Comparison of ENCODE assay signal across 16 cellular contexts in the genomic region with DNA sequence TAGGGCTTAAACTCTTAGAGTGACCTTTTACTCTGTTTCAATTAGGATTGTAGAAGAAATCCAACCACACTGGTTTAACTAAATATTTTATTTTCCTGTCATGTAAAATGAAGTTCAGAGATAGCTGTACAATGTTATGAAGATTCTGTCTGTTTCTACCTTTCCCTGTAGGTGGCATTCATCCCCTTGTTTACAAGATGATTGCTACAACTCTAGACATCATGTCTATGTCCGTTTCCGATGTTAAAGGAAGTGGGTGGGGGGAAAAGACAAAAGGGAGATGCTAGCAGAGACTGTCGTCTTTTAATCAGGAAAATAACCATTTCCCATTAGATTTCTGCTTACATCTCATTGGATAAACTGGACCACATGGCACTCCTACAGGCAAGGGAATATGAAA. TPM values are rescaled to one million over a fixed set of nuclear protein-coding genes. Genes with fewer than 3 reads are reported as not detected.
DNase-seq lines count a peak whose midpoint lies in the region; ATAC-seq and TF ChIP-seq lines count a peak whose summit lies in the region.
"Had no signal": no experiment of that assay in that cellular context is flagged by ENCODE, and none has a peak within 500 bp of the region (broad histone marks: within the 10 kb centered on the region; RNA-seq: fewer than 3 reads in every experiment).

No MANE protein-coding gene starts in this region.

- H3K36me3 ChIP-seq in mammary epithelial cell (ENCODE audit: insufficient read depth, low read length) (no peaks in the 10 kb centered on the region), breast epithelium (no peaks in the 10 kb centered on the region), SK-N-MC (ENCODE audit: insufficient read depth, low read length) (no peaks in the 10 kb centered on the region)
- H3K36me3 ChIP-seq: lower lobe of right lung, SJCRH30 had no signal

- H3K4me1 ChIP-seq in mammary epithelial cell (ENCODE audit: insufficient read depth, low read length) (no peaks in the 10 kb centered on the region), breast epithelium (no peaks in the 10 kb centered on the region)
- H3K4me1 ChIP-seq: lower lobe of right lung, SJCRH30 had no signal

- DNase-seq in mammary epithelial cell = no peak
- no peak for DNase-seq in breast epithelium (ENCODE audit: low spot score in 2 of 2)
- peak; percentile 11 for DNase-seq in LHCN-M2 (ENCODE audit: low read depth)
- peak; percentile 16 for DNase-seq in SK-N-MC (ENCODE audit: low read depth, low spot score)
- peak; percentile 12 for DNase-seq in superior temporal gyrus (ENCODE audit: extremely low spot score)
- DNase-seq: activated CD4-positive, alpha-beta T cell treated with anti-CD3 and anti-CD28 coated beads for 48 hours; endodermal cell; GDM1; head of caudate nucleus; lower lobe of right lung; SJCRH30 had no signal

- TF ChIP-seq CTCF in mammary epithelial cell (conservative IDR thresholded peaks at IDR 0.05 in 1 of 2, IDR thresholded peaks at IDR 0.05 in 1 of 2; ENCODE audit: extremely low read depth in 1 of 2, insufficient read depth in 1 of 2, low read depth in 1 of 2, low read length in 2 of 2) (peak; percentile 11 to 38), breast epithelium (IDR thresholded peaks at IDR 0.05) (no peak)

- no TSS peak for BruUV-seq in mammary epithelial cell (replicated peaks; lab: Mats Ljungman, UMichigan)

- 36% methylated on average over 3 of the region's 3 CpGs for WGBS in mammary epithelial cell (ENCODE audit: low coverage, missing lambda C conversion rate)

- H3K4me2 ChIP-seq in mammary epithelial cell (ENCODE audit: insufficient read depth, low read depth, low read length) = no peak overlapping the region

- H3K79me2 ChIP-seq in mammary epithelial cell (ENCODE audit: insufficient read depth, low read length) = no peaks in the 10 kb centered on the region

- intact Hi-C loops in mammary epithelial cell (cut with micrococcal nuclease) = no loop called here
- intact Hi-C loops in breast epithelium (cut with DNase I; ENCODE audit: low total_unique reads) = no loop called here

- no peaks in the 10 kb centered on the region for H3K27me3 ChIP-seq in mammary epithelial cell (ENCODE audit: insufficient read depth, low read length)
- no peaks in the 10 kb centered on the region for H3K27me3 ChIP-seq in breast epithelium
- H3K27me3 ChIP-seq: SJCRH30 had no signal

- in situ Hi-C loops in mammary epithelial cell (cut with MboI; ENCODE audit: low sequenced_read_pairs in 2 of 2) = no loop called here

- TF ChIP-seq POLR2A in breast epithelium (IDR thresholded peaks at IDR 0.05) = no peak

- ATAC-seq in GM18861 (IDR thresholded peaks at IDR 0.05; ENCODE audit: unreplicated experiment) (no peak), GM21367 (IDR thresholded peaks at IDR 0.05; ENCODE audit: unreplicated experiment) (no peak), GM18511 (IDR thresholded peaks at IDR 0.05; ENCODE audit: unreplicated experiment) (no peak)
- ATAC-seq: activated T-helper 17 cell treated with anti-CD3 and anti-CD28 coated beads, Interleukin-2, amount 50 U/mL, for 72 hours; K562; lower lobe of right lung had no signal

- no peak overlapping the region for H2AFZ ChIP-seq in mammary epithelial cell (ENCODE audit: low read depth, low read length)

- dilution Hi-C loops in mammary epithelial cell (cut with HindIII; ENCODE audit: low sequenced_read_pairs) = no loop called here

- CTCF ChIA-PET in mammary epithelial cell (lab: Charles Lee; ENCODE audit: low non-redundant PET) = no interaction called here

- H3K27ac ChIP-seq in mammary epithelial cell (ENCODE audit: insufficient read depth, low read depth, low read length) = no peak overlapping the region
- no peak overlapping the region for H3K27ac ChIP-seq in breast epithelium
- H3K27ac ChIP-seq in SK-N-MC = no peak overlapping the region
- H3K27ac ChIP-seq: lower lobe of right lung, SJCRH30 had no signal

- H3K4me3 ChIP-seq in mammary epithelial cell (replicated peaks in 1 of 3; ENCODE audit: insufficient read depth in 1 of 3, low read depth in 2 of 3, low read length in 3 of 3) (no peak overlapping the region), breast epithelium (no peak overlapping the region), SK-N-MC (no peak overlapping the region)
- H3K4me3 ChIP-seq: K562, lower lobe of right lung, SJCRH30 had no signal

- H3K9ac ChIP-seq in mammary epithelial cell (ENCODE audit: insufficient read depth, low read length) (no peak overlapping the region), SK-N-MC (ENCODE audit: insufficient read length) (no peak overlapping the region)

- H3K9me3 ChIP-seq in mammary epithelial cell (replicated peaks; ENCODE audit: insufficient read depth, low read length) (no peaks in the 10 kb centered on the region), breast epithelium (no peaks in the 10 kb centered on the region), SK-N-MC (ENCODE audit: low read depth, low read length) (no peaks in the 10 kb centered on the region)
- H3K9me3 ChIP-seq: lower lobe of right lung, SJCRH30 had no signal

- H4K20me1 ChIP-seq in mammary epithelial cell (ENCODE audit: insufficient read depth, low read length) = no peaks in the 10 kb centered on the region

RNA-seq across cellular contexts. Expression of gene RIMS1, which starts 30.9 kb away (rescaled TPM):
- total RNA-seq in mammary epithelial cell (1 to 10 TPM in 1 of 2 donors, under 1 TPM in 1; 0.73 to 1.0 TPM), breast epithelium (1 to 10 TPM; 1.3 to 4.0 (median 2.6) TPM), LHCN-M2 (2014; rRNA removed) (1.9 and 2.2 TPM in 2 replicates)
- 0.03 TPM for polyA plus RNA-seq in mammary epithelial cell
- polyA minus RNA-seq in mammary epithelial cell = not detected
- polyA plus RNA-seq in LHCN-M2 (2012) = 5.2 TPM
- total RNA-seq: activated T-helper 17 cell treated with anti-CD3 and anti-CD28 coated beads, Interleukin-2, amount 50 U/mL, for 72 hours; K562 had no signal
- polyA plus RNA-seq: K562 had no signal

Comparison
In these comparisons a context has a peak if more than half of its experiments do, and no peak if none do; other contexts are left out.
1. CTCF ChIP-seq: peak in mammary epithelial cell (2 of 2); none in breast epithelium (0 of 3).
2. DNase-seq: peak in LHCN-M2 (single experiment), SK-N-MC (single experiment) and superior temporal gyrus (single experiment); none in mammary epithelial cell (single experiment) and breast epithelium (0 of 2).